ENCODE assay signal across 14 cellular contexts in the genomic region with DNA sequence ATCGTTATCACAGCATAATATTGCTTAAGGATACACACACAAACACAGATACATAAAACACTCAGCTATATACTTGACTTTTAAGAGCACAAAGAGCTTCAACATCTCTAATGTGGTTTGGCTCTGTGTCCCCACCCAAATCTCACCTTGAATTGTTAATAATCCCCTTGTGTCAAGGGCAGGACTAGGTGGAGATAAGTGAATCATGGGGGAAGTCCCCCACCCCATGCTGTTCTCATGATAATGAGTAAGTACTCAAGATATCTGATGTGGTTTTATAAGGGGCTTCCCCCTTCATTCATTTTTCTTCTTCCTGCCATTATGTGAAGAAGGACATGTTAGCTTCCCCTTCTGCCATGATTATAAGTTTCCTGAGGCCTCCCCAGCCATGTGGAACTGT.
"Had no signal": no experiment of that assay in that cellular context is flagged by ENCODE, and none has a peak within 500 bp of the region (broad histone marks: within the 10 kb centered on the region; RNA-seq: fewer than 3 reads in every experiment).

No MANE protein-coding gene starts in this region.

- H3K9me3 Mint-ChIP-seq: nephron had no signal

- H3K27me3 ChIP-seq: brain microvascular endothelial cell, gastroesophageal sphincter, stomach, testis, upper lobe of left lung had no signal

- H3K4me1 ChIP-seq: gastroesophageal sphincter, left ventricle myocardium inferior, testis, upper lobe of left lung had no signal

- ATAC-seq: gastroesophageal sphincter had no signal

- H3K27ac ChIP-seq: brain microvascular endothelial cell, gastroesophageal sphincter, left ventricle myocardium inferior, stomach, testis, upper lobe of left lung had no signal

- H3K4me3 ChIP-seq: gastroesophageal sphincter, left ventricle myocardium inferior, stomach, testis, upper lobe of left lung had no signal

- H3K27me3 Mint-ChIP-seq: activated CD4-positive, alpha-beta T cell treated with anti-CD3 and anti-CD28 coated beads, Interleukin-2, amount 10 ng/mL, durations not matched to agents 24 days and 14 days; activated naive CD8-positive, alpha-beta T cell had no signal

- H3K4me3 Mint-ChIP-seq: activated CD4-positive, alpha-beta T cell treated with anti-CD3 and anti-CD28 coated beads, Interleukin-2, amount 10 ng/mL, durations not matched to agents 24 days and 14 days; activated naive CD8-positive, alpha-beta T cell; nephron had no signal

- DNase-seq: activated CD4-positive, alpha-beta T cell treated with anti-CD3 and anti-CD28 coated beads, Interleukin-2, amount 10 ng/mL, durations not matched to agents 24 days and 14 days; brain microvascular endothelial cell; islet precursor cell; left ventricle myocardium inferior; nucleus accumbens; posterior cingulate gyrus; SIG-M5; stomach; T-helper 2 cell; testis; upper lobe of left lung had no signal

- H3K9me3 ChIP-seq: gastroesophageal sphincter, stomach, testis, upper lobe of left lung had no signal

- H3K27ac Mint-ChIP-seq: activated CD4-positive, alpha-beta T cell treated with anti-CD3 and anti-CD28 coated beads, Interleukin-2, amount 10 ng/mL, durations not matched to agents 24 days and 14 days; activated naive CD8-positive, alpha-beta T cell; nephron had no signal

- H3K4me1 Mint-ChIP-seq: activated CD4-positive, alpha-beta T cell treated with anti-CD3 and anti-CD28 coated beads, Interleukin-2, amount 10 ng/mL, durations not matched to agents 24 days and 14 days; nephron had no signal

- H3K36me3 ChIP-seq: brain microvascular endothelial cell, gastroesophageal sphincter, left ventricle myocardium inferior, stomach, upper lobe of left lung had no signal
